ENCODE assay signal across 8 cellular contexts in genomic region chr5:170267431-170268152, GRCh38. TPM values are rescaled to one million over a fixed set of nuclear protein-coding genes. Genes with fewer than 3 reads are reported as not detected.
A peak's percentile ranks its signal among the peaks of the same experiment; 100 is the strongest.
DNase-seq lines count a peak whose midpoint lies in the region; ATAC-seq and TF ChIP-seq lines count a peak whose summit lies in the region.

No MANE protein-coding gene starts in this region.

- peak overlapping the region in 39 of 59 donors; percentile 4 to 51 (median 28) for H3K4me3 ChIP-seq in dorsolateral prefrontal cortex

- H3K27me3 ChIP-seq in dorsolateral prefrontal cortex = peaks cover 0 to 2% (median 0%) of the 10 kb centered on the region in 45 donors

- H3K27ac ChIP-seq in dorsolateral prefrontal cortex = peak overlapping the region in 42 of 59 donors; percentile 2 to 92 (median 46)

- H3K4me3 Mint-ChIP-seq in mesothelial cell of epicardium = no peak overlapping the region

- H3K36me3 Mint-ChIP-seq in mesothelial cell of epicardium = no peaks in the 10 kb centered on the region

- peaks cover 13% of the 10 kb centered on the region for H3K27me3 Mint-ChIP-seq in mesothelial cell of epicardium (ENCODE audit: low read depth)

- peak; percentile 73 to 97 (median 91) for TF ChIP-seq CTCF in dorsolateral prefrontal cortex (IDR thresholded peaks at IDR 0.05 in 54 of 56, conservative IDR thresholded peaks at IDR 0.05 in 2 of 56; ENCODE audit: low read depth in 1 of 56, partially characterized antibody in 56 of 56)
- TF ChIP-seq CTCF in mesothelial cell of epicardium (IDR thresholded peaks at IDR 0.05; ENCODE audit: unreplicated experiment) = peak; percentile 76

- DNase-seq in AG08396 (ENCODE audit: low spot score) = peak; percentile 71
- peak; percentile 1 for DNase-seq in NCI-H524 treated with DMSO at 0.1 percent for 48 hours (lab: John Stamatoyannopoulos, UW)
- peak; percentile 75 for DNase-seq in activated CD4-positive, alpha-beta T cell treated with anti-CD3 and anti-CD28 coated beads, Interleukin-2, amount 50 U/mL, for 4 hours
- DNase-seq in dorsolateral prefrontal cortex = peak; percentile 59 to 85 (median 76)
- DNase-seq in mesothelial cell of epicardium (ENCODE audit: low spot score in 2 of 2, unreplicated experiment in 2 of 2) = peak; percentile 56 to 70
- DNase-seq in stimulated activated CD8-positive, alpha-beta memory T cell treated with anti-CD3 and anti-CD28 coated beads, Interleukin-2, amount 100 ng/mL, for 1 hour (ENCODE audit: low read depth in 2 of 2) = peak; percentile 54 to 68

- no peak overlapping the region for H3K27ac Mint-ChIP-seq in mesothelial cell of epicardium

- peaks cover 52% of the 10 kb centered on the region for H3K4me1 Mint-ChIP-seq in mesothelial cell of epicardium

- H3K9me3 Mint-ChIP-seq in mesothelial cell of epicardium = no peaks in the 10 kb centered on the region

- intact Hi-C loops in dorsolateral prefrontal cortex (cut with DNase I) = loop anchor here (2.0 to 5.0 kb wide), 5 partner anchors 41 to 155 kb away; no protein-coding TSS in a partner anchor

- ATAC-seq in GM18861 (IDR thresholded peaks at IDR 0.05; ENCODE audit: unreplicated experiment) = peak; percentile 84
- peak; percentile 70 for ATAC-seq in HG03108 (IDR thresholded peaks at IDR 0.05; ENCODE audit: unreplicated experiment)

RNA-seq across cellular contexts. Expression of gene LCP2, which starts 30.0 kb away (rescaled TPM):
- total RNA-seq in dorsolateral prefrontal cortex (10 to 100 TPM in 113 of 120 experiments, 1 to 10 TPM in 7; 7.5 to 44.4 (median 17.5) TPM), mesothelial cell of epicardium (not detected in 3 replicates)

RNA-seq across cellular contexts. Expression of gene C5orf58, which starts 34.8 kb away (rescaled TPM):
- 1 to 10 TPM in 4 of 120 experiments, under 1 TPM in 5, not detected in 111; 0.60 to 1.4 (median 0.90) TPM for total RNA-seq in dorsolateral prefrontal cortex
- total RNA-seq in mesothelial cell of epicardium = not detected in 3 replicates

Comparison
In these comparisons a context has a peak if more than half of its experiments do, and no peak if none do; other contexts are left out.
1. Peak in every context shown above with its lines: DNase-seq, ATAC-seq, H3K4me3 ChIP-seq and H3K27ac ChIP-seq.
2. DNase-seq: peak in every context shown above with its lines; median percentile 76 in dorsolateral prefrontal cortex; 75 in activated CD4-positive, alpha-beta T cell treated with anti-CD3 and anti-CD28 coated beads, Interleukin-2, amount 50 U/mL, for 4 hours; 71 in AG08396; 63 in mesothelial cell of epicardium; 61 in stimulated activated CD8-positive, alpha-beta memory T cell treated with anti-CD3 and anti-CD28 coated beads, Interleukin-2, amount 100 ng/mL, for 1 hour; 1 in NCI-H524 treated with DMSO at 0.1 percent for 48 hours.